ENCODE assay signal across 9 cellular contexts in the genomic region with DNA sequence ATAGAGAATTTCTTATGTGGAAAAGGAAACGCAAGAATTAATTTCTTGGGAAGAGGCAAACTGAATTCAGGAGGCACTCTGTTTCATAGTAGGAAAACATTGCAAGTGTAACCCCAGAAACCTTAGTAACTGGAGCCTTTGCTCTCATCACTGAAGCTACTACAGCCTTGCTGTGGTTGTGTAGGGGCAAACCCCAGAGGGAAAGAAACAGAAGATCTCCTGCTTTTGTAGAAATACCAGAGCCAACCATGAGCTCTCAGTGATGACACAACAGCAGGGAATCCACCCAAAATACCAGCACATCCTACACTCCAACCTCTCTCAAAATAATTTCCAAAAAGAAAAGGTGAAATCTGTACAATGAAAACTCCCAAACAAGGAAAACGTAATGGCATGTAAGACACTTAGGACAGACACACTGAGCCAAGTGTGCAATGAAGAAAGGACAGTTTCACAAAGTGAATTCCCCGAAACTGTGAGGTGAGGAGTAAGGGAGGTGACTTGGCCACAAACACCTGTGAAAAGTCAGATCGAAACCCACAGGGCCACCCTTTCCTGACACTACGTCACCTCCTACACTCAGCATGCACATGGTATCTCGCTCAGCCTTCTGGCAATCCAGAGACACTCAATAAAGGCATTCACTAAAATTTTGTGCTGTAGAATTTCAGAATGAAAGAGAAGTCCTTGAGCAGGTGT. TPM values are rescaled to one million over a fixed set of nuclear protein-coding genes. Genes with fewer than 3 reads are reported as not detected.
DNase-seq lines count a peak whose midpoint lies in the region; ATAC-seq, FAIRE-seq and TF ChIP-seq lines count a peak whose summit lies in the region.
"Had no signal": no experiment of that assay in that cellular context is flagged by ENCODE, and none has a peak within 500 bp of the region (broad histone marks: within the 10 kb centered on the region; RNA-seq: fewer than 3 reads in every experiment).

No MANE protein-coding gene starts in this region.

- H3K27ac ChIP-seq in uterus = no peak overlapping the region

- intact Hi-C loops in uterus (cut with DNase I; ENCODE audit: low total_unique reads) = no loop called here

- no peaks in the 10 kb centered on the region for H3K9me3 ChIP-seq in uterus

- POLR2A ChIA-PET in HEK293T (lab: Yijun Ruan, JAX) = no interaction called here

- H3K4me3 ChIP-seq in uterus = no peak overlapping the region

- no peaks in the 10 kb centered on the region for H3K36me3 ChIP-seq in uterus

- no peak for TF ChIP-seq CTCF in uterus (IDR thresholded peaks at IDR 0.05)

- no peak for TF ChIP-seq POLR2A in uterus (IDR thresholded peaks at IDR 0.05)

- FAIRE-seq in frontal cortex (lab: Jason Lieb, UNC) = no peak

- no peaks in the 10 kb centered on the region for H3K4me1 ChIP-seq in uterus

- CTCF ChIA-PET in HEK293T (lab: Yijun Ruan, JAX) = no interaction called here

- peak; percentile 63 for DNase-seq in activated T-helper 9 cell treated with anti-CD3 and anti-CD28 coated beads, Interleukin-2, amount 50 U/mL, for 16 hours (ENCODE audit: low read depth)
- DNase-seq in stimulated activated CD8-positive, alpha-beta memory T cell treated with anti-CD3 and anti-CD28 coated beads, Interleukin-15, amount 100 ng/mL, for 48 hours (ENCODE audit: low read depth in 2 of 2) = peak; percentile 74 to 75
- DNase-seq in uterus (no peak), HEK293T (ENCODE audit: extremely low spot score) (no peak), frontal cortex (ENCODE audit: low spot score in 2 of 2) (no peak)

- peak; percentile 97 for ATAC-seq in GM21367 (IDR thresholded peaks at IDR 0.05; ENCODE audit: unreplicated experiment)
- peak; percentile 97 for ATAC-seq in HG03469 (IDR thresholded peaks at IDR 0.05; ENCODE audit: unreplicated experiment)

- no peaks in the 10 kb centered on the region for H3K27me3 ChIP-seq in uterus

TF ChIP-seq in HEK293T, 16 proteins besides CTCF, POLR2A, EP300 and RAD21:
- TF ChIP-seq TARDBP (IDR thresholded peaks at IDR 0.05) = no peak
- TF ChIP-seq ZNF384 (IDR thresholded peaks at IDR 0.05) = no peak
- TF ChIP-seq ARNT (IDR thresholded peaks at IDR 0.05) = no peak
- no peak for TF ChIP-seq LEF1 (IDR thresholded peaks at IDR 0.05; ENCODE audit: borderline replicate concordance)
- no peak for TF ChIP-seq NFRKB (IDR thresholded peaks at IDR 0.05)
- TF ChIP-seq FOXM1 (IDR thresholded peaks at IDR 0.05; ENCODE audit: borderline replicate concordance) = no peak
- no peak for TF ChIP-seq FOXA1 (IDR thresholded peaks at IDR 0.05)
- no peak for TF ChIP-seq L3MBTL2 (conservative IDR thresholded peaks at IDR 0.05)
- no peak for TF ChIP-seq CTBP1 (IDR thresholded peaks at IDR 0.05; ENCODE audit: borderline replicate concordance)

RNA-seq across cellular contexts. Expression of gene ACSL6, which starts 8.5 kb away (rescaled TPM):
- total RNA-seq in uterus (1 to 10 TPM in 1 of 4 donors, under 1 TPM in 1, not detected in 2; 0.18 to 1.3 TPM), frontal cortex (34.2 TPM)

RNA-seq across cellular contexts. Expression of gene IL3, which starts 40.4 kb away (rescaled TPM):
- total RNA-seq in uterus (not detected), frontal cortex (not detected)
- total RNA-seq: fibroblast of villous mesenchyme, NCI-H460 had no signal

RNA-seq across cellular contexts. Expression of gene CSF2, which starts 53.6 kb away (rescaled TPM):
- total RNA-seq in uterus = not detected
- not detected for total RNA-seq in frontal cortex
- total RNA-seq: NCI-H460 had no signal

Comparison
In these comparisons a context has a peak if more than half of its experiments do, and no peak if none do; other contexts are left out.
1. DNase-seq: peak in activated T-helper 9 cell treated with anti-CD3 and anti-CD28 coated beads, Interleukin-2, amount 50 U/mL, for 16 hours (single experiment) and stimulated activated CD8-positive, alpha-beta memory T cell treated with anti-CD3 and anti-CD28 coated beads, Interleukin-15, amount 100 ng/mL, for 48 hours (2 of 2); none in uterus (0 of 2), HEK293T (single experiment) and frontal cortex (0 of 2).
2. RNA of gene ACSL6, which starts 8.5 kb away (total RNA-seq): 34.2 TPM in frontal cortex (single experiment); 0.18 to 1.3 TPM in uterus; every median in the first group is over 10 times any median in the second.